ENCODE assay signal across 8 cellular contexts in the genomic region with DNA sequence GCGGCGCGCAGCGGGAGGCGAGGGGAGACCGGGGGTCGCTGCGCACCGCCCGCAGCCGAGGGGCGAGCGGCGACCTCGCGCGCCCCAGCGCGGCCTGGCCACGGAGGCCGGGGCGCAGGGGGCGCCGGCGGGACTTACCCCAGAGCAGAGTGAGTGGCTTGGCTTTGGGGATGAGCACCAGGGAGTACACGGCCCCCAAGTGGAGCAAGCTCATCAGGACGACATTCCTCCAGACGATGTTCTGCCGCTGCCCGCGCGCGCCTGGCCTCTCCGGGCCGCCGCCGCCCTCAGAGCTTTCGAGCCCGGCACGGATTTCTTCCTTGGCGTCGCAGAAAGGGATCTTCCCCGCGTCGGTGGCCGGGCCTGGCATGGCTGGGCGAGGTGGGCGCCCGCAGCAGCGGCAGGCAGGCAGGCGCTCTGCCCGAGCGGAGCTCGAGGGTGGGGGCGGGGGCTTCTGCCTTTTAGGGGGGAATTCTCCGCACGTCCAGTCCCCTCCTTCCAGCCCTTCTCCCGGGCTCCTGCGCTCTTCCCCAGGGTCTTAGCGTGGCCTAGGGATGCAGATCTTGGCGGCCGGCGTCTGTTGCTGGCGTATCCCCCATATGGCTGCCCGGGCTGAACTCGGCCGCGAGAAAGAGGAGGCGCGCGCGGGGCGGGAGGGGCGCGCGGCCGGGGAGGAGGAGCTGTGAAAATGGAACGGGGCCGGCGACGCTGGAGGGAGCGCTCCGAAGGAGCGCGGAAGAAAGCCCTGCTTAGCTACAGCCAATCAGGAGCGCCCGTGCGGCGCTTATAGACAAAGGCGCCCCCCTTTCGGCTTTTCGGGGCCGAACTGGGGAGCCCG. TPM values are rescaled to one million over a fixed set of nuclear protein-coding genes. Genes with fewer than 3 reads are reported as not detected.
DNase-seq lines count a peak whose midpoint lies in the region; ATAC-seq and TF ChIP-seq lines count a peak whose summit lies in the region.

A gene (minus strand): TSS at position 629 of the 838 bp plus-strand sequence. CDS start 259 bp downstream, at position 370.

- intact Hi-C loops in Calu3 (cut with micrococcal nuclease; ENCODE audit: unreplicated experiment): no loop called here
- intact Hi-C loops in tibial artery (cut with DNase I; ENCODE audit: low total_unique reads): loop anchor here (10.0 kb wide), 1 partner anchor 334 kb away; no protein-coding TSS in a partner anchor

- peak within 1 kb of the TSS; percentile 77 for H3K4me3 Mint-ChIP-seq in Calu3 (ENCODE audit: low read depth, unreplicated experiment)
- H3K4me3 Mint-ChIP-seq in activated naive CD8-positive, alpha-beta T cell: peak within 1 kb of the TSS; percentile 85
- H3K4me3 Mint-ChIP-seq in glutamatergic neuron (ENCODE audit: unreplicated experiment): peak within 1 kb of the TSS; percentile 88

- H3K27me3 ChIP-seq in tibial artery: no peaks in the 10 kb centered on the region

- H3K27ac ChIP-seq in tibial artery: peak within 1 kb of the TSS; percentile 50 to 56

- H3K27ac Mint-ChIP-seq in Calu3 (ENCODE audit: unreplicated experiment) (no peak within 1 kb of the TSS), glutamatergic neuron (ENCODE audit: unreplicated experiment) (peak within 1 kb of the TSS; percentile 59)
- H3K27ac Mint-ChIP-seq in activated naive CD8-positive, alpha-beta T cell: no peak within 1 kb of the TSS

- H3K36me3 ChIP-seq in tibial artery: no peaks in the 10 kb centered on the region

- H3K36me3 Mint-ChIP-seq in Calu3 (ENCODE audit: insufficient read depth, unreplicated experiment): peaks cover 20% of the 10 kb centered on the region
- no peaks in the 10 kb centered on the region for H3K36me3 Mint-ChIP-seq in activated naive CD8-positive, alpha-beta T cell
- H3K36me3 Mint-ChIP-seq in glutamatergic neuron (ENCODE audit: unreplicated experiment): peaks cover 4% of the 10 kb centered on the region

- H3K27me3 Mint-ChIP-seq in Calu3 (ENCODE audit: unreplicated experiment) (no peaks in the 10 kb centered on the region), glutamatergic neuron (ENCODE audit: unreplicated experiment) (peaks cover 15% of the 10 kb centered on the region)
- peaks cover 11% of the 10 kb centered on the region for H3K27me3 Mint-ChIP-seq in activated naive CD8-positive, alpha-beta T cell

- peak; percentile 53 for DNase-seq in Calu3
- DNase-seq in HS-5 (ENCODE audit: low read depth): peak; percentile 65
- peak; percentile 79 for DNase-seq in RPMI8226
- DNase-seq in glutamatergic neuron: peak; percentile 74
- DNase-seq in omental fat pad (ENCODE audit: low spot score): no peak
- peak; percentile 60 to 75 for DNase-seq in tibial artery

- ATAC-seq in GM21381 (IDR thresholded peaks at IDR 0.05; ENCODE audit: unreplicated experiment) (peak; percentile 84), omental fat pad (ENCODE audit: low FRiP score) (peak; percentile 87)

- TF ChIP-seq CTCF in Calu3 (IDR thresholded peaks at IDR 0.05; ENCODE audit: unreplicated experiment) (no peak), glutamatergic neuron (IDR thresholded peaks at IDR 0.05; ENCODE audit: partially characterized antibody, unreplicated experiment) (no peak), omental fat pad (IDR thresholded peaks at IDR 0.05) (no peak), tibial artery (IDR thresholded peaks at IDR 0.05) (no peak)

- no peaks in the 10 kb centered on the region for H3K9me3 ChIP-seq in tibial artery

- H3K9me3 Mint-ChIP-seq in Calu3 (ENCODE audit: low read depth, unreplicated experiment) (no peaks in the 10 kb centered on the region), glutamatergic neuron (ENCODE audit: unreplicated experiment) (peaks cover 1% of the 10 kb centered on the region)
- H3K9me3 Mint-ChIP-seq in activated naive CD8-positive, alpha-beta T cell (ENCODE audit: low read depth): no peaks in the 10 kb centered on the region

- peak within 1 kb of the TSS; percentile 84 to 89 for H3K4me3 ChIP-seq in tibial artery

- CTCF ChIA-PET in Calu3 (lab: Charles Lee): interaction anchor here (1.0 to 1.7 kb wide), 2 partner anchors 13 to 77 kb away, joined by 6 to 8 read pairs; no protein-coding TSS in a partner anchor

- BruUV-seq in Calu3 (replicated peaks; lab: Mats Ljungman, UMichigan): no TSS peak

- H3K4me1 Mint-ChIP-seq in Calu3 (ENCODE audit: low read depth, unreplicated experiment): peaks cover 17% of the 10 kb centered on the region
- H3K4me1 Mint-ChIP-seq in activated naive CD8-positive, alpha-beta T cell (ENCODE audit: low read depth): peaks cover 19% of the 10 kb centered on the region
- H3K4me1 Mint-ChIP-seq in glutamatergic neuron (ENCODE audit: low read depth, unreplicated experiment): peaks cover 8% of the 10 kb centered on the region

- H3K4me1 ChIP-seq in tibial artery: peaks cover 0 to 27% (median 16%) of the 10 kb centered on the region in 4 donors

RNA-seq across cellular contexts. Expression of the gene that starts here (rescaled TPM):
- total RNA-seq in Calu3 (2022) (13.9 and 16.3 TPM in 2 replicates), glutamatergic neuron (ENCODE audit: unreplicated experiment) (31.9 TPM), omental fat pad (10 to 100 TPM in 3 of 4 donors, 1 to 10 TPM in 1; 6.7 to 19.9 (median 13.5) TPM)
